ENCODE assay signal across 8 cellular contexts in genomic region chr11:62573592-62574362, GRCh38. TPM values are rescaled to one million over a fixed set of nuclear protein-coding genes. Genes with fewer than 3 reads are reported as not detected.
A peak's percentile ranks its signal among the peaks of the same experiment; 100 is the strongest.
DNase-seq lines count a peak whose midpoint lies in the region; ATAC-seq and TF ChIP-seq lines count a peak whose summit lies in the region.

TSS of gene EEF1G (minus strand) at chr11:62573891. CDS start at chr11:62573842, 49 bp downstream.

- H3K27ac Mint-ChIP-seq in activated T-helper 17 cell treated with anti-CD3 and anti-CD28 coated beads, Interleukin-2, amount 50 U/mL, for 72 hours: peak within 1 kb of the TSS; percentile 98
- H3K27ac Mint-ChIP-seq in natural killer cell: peak within 1 kb of the TSS; percentile 92 to 95

- H3K27ac ChIP-seq in RWPE1 (peak within 1 kb of the TSS; percentile 86), fibroblast of lung (ENCODE audit: insufficient read depth, low read length) (peak within 1 kb of the TSS; percentile 88)

- peak; percentile 95 for ATAC-seq in activated T-helper 17 cell treated with anti-CD3 and anti-CD28 coated beads, Interleukin-2, amount 50 U/mL, for 72 hours (replicated peaks)
- peak; percentile 94 to 98 (median 94) for ATAC-seq in natural killer cell

- peak within 1 kb of the TSS; percentile 71 for H2AFZ ChIP-seq in fibroblast of lung (ENCODE audit: low read length)

- peak within 1 kb of the TSS; percentile 98 for H3K4me3 Mint-ChIP-seq in activated T-helper 17 cell treated with anti-CD3 and anti-CD28 coated beads, Interleukin-2, amount 50 U/mL, for 72 hours
- peak within 1 kb of the TSS; percentile 99 for H3K4me3 Mint-ChIP-seq in natural killer cell

- H3K4me1 Mint-ChIP-seq in activated T-helper 17 cell treated with anti-CD3 and anti-CD28 coated beads, Interleukin-2, amount 50 U/mL, for 72 hours: peaks cover 33% of the 10 kb centered on the region
- H3K4me1 Mint-ChIP-seq in natural killer cell: peaks cover 36 to 54% of the 10 kb centered on the region in 2 donors

- peaks cover 60% of the 10 kb centered on the region for H3K79me2 ChIP-seq in fibroblast of lung (ENCODE audit: control insufficient read depth, insufficient read depth, low read length)

- peak; percentile 99 for DNase-seq in Daoy (ENCODE audit: low read depth)
- DNase-seq in GOT3 (lab: John Stamatoyannopoulos, UW): peak; percentile 99
- DNase-seq in LNCaP clone FGC (ENCODE audit: low read depth): peak; percentile 99
- DNase-seq in RWPE1 (ENCODE audit: low spot score): peak; percentile 99
- DNase-seq in fibroblast of lung (ENCODE audit: low read depth in 2 of 2): peak; percentile 100
- DNase-seq in natural killer cell: peak; percentile 95
- DNase-seq in stimulated activated naive CD4-positive, alpha-beta T cell treated with Interleukin-2 at 50 U/mL for 16 hours (lab: John Stamatoyannopoulos, UW): peak; percentile 98

- intact Hi-C loops in natural killer cell (cut with micrococcal nuclease): loop anchor here (1.0 to 5.0 kb wide), 3 partner anchors 16 to 134 kb away; partner anchors contain the start of genes BSCL2, GNG3 and TUT1

- H3K9me3 Mint-ChIP-seq in activated T-helper 17 cell treated with anti-CD3 and anti-CD28 coated beads, Interleukin-2, amount 50 U/mL, for 72 hours: no peaks in the 10 kb centered on the region
- H3K9me3 Mint-ChIP-seq in natural killer cell: no peaks in the 10 kb centered on the region

- no peaks in the 10 kb centered on the region for H3K27me3 Mint-ChIP-seq in activated T-helper 17 cell treated with anti-CD3 and anti-CD28 coated beads, Interleukin-2, amount 50 U/mL, for 72 hours
- H3K27me3 Mint-ChIP-seq in natural killer cell (ENCODE audit: low read depth in 2 of 2): no peaks in the 10 kb centered on the region

- H3K36me3 ChIP-seq in fibroblast of lung (ENCODE audit: control insufficient read depth, insufficient read depth, low read length): peaks cover 12% of the 10 kb centered on the region

- TF ChIP-seq CTCF in LNCaP clone FGC (IDR thresholded peaks at IDR 0.05; ENCODE audit: control insufficient read depth, extremely low read depth, insufficient read depth) (no peak), RWPE1 (conservative IDR thresholded peaks at IDR 0.05; ENCODE audit: low read depth) (no peak), fibroblast of lung (conservative IDR thresholded peaks at IDR 0.05 in 1 of 2, IDR thresholded peaks at IDR 0.05 in 1 of 2; ENCODE audit: low read depth in 1 of 2, low read length in 2 of 2) (no peak), natural killer cell (IDR thresholded peaks at IDR 0.05) (no peak)

- peaks cover 13% of the 10 kb centered on the region for H3K4me1 ChIP-seq in fibroblast of lung (ENCODE audit: control insufficient read depth, extremely low read depth, insufficient read depth, low read length)

- CTCF ChIA-PET in RWPE1 (lab: Yijun Ruan, JAX): interaction anchor here (0.8 kb wide), 1 partner anchor 149 kb away, joined by 3 read pairs; no protein-coding TSS in a partner anchor

- POLR2A ChIA-PET in RWPE1 (lab: Yijun Ruan, JAX; ENCODE audit: low non-redundant PET): interaction anchor here (0.6 to 1.9 kb wide), 10 partner anchors 9 to 98 kb away, joined by 3 to 12 read pairs (median 4); partner anchors contain the start of genes AHNAK, LBHD1, TUT1 and UQCC3

- no peaks in the 10 kb centered on the region for H3K27me3 ChIP-seq in fibroblast of lung (ENCODE audit: control insufficient read depth, insufficient read depth, low read length)

- H4K20me1 ChIP-seq in fibroblast of lung (ENCODE audit: control insufficient read depth, extremely low read depth, insufficient read depth, low read length): no peaks in the 10 kb centered on the region

- H3K36me3 Mint-ChIP-seq in activated T-helper 17 cell treated with anti-CD3 and anti-CD28 coated beads, Interleukin-2, amount 50 U/mL, for 72 hours (ENCODE audit: low read depth): peaks cover 99% of the 10 kb centered on the region
- peaks cover 10% of the 10 kb centered on the region for H3K36me3 Mint-ChIP-seq in natural killer cell

- H3K4me3 ChIP-seq in LNCaP clone FGC (ENCODE audit: low read depth, low read length) (peak within 1 kb of the TSS; percentile 82), fibroblast of lung (replicated peaks in 1 of 4; ENCODE audit: control extremely low read depth in 1 of 4, insufficient read depth in 1 of 4, low read depth in 3 of 4, low read length in 4 of 4) (peak within 1 kb of the TSS; percentile 96 to 99 (median 99))

- no peaks in the 10 kb centered on the region for H3K9me3 ChIP-seq in fibroblast of lung (ENCODE audit: control insufficient read depth, insufficient read depth, low read depth, low read length)

- H3K9ac ChIP-seq in fibroblast of lung (ENCODE audit: insufficient read depth, low read length): peak within 1 kb of the TSS; percentile 92

- peak within 1 kb of the TSS; percentile 97 for H3K4me2 ChIP-seq in fibroblast of lung (ENCODE audit: extremely low read depth, insufficient read depth, low read length)

RNA-seq across cellular contexts. Expression of gene EEF1G, which starts in this region (rescaled TPM):
- 1,694 and 1,735 TPM in 2 replicates for total RNA-seq in Daoy (2014; rRNA removed; shearing (Covaris generic))
- total RNA-seq in activated T-helper 17 cell treated with anti-CD3 and anti-CD28 coated beads, Interleukin-2, amount 50 U/mL, for 72 hours: 1,000 to 10,000 TPM; 1,690 to 1,865 TPM
- total RNA-seq in fibroblast of lung (1,405 and 1,825 TPM in 2 replicates), natural killer cell (100 to 1,000 TPM; 628 to 754 (median 714) TPM)
- polyA plus RNA-seq in fibroblast of lung: 1,308 and 1,333 TPM in 2 replicates
- polyA plus RNA-seq in fibroblast of lung (2012): 1,642 and 1,675 TPM in 2 replicates
- 2,187 and 2,476 TPM in 2 replicates for polyA minus RNA-seq in fibroblast of lung (ENCODE audit: low replicate concordance)

Comparison
In these comparisons a context has a peak if more than half of its experiments do, and no peak if none do; other contexts are left out.
1. Peak in every context shown above with its lines: DNase-seq, ATAC-seq, H3K4me3 ChIP-seq and H3K27ac ChIP-seq.